ENCODE assay signal across 23 cellular contexts in genomic region chr10:95815701-95816100, GRCh38. TPM values are rescaled to one million over a fixed set of nuclear protein-coding genes. Genes with fewer than 3 reads are reported as not detected.
A peak's percentile ranks its signal among the peaks of the same experiment; 100 is the strongest.
DNase-seq lines count a peak whose midpoint lies in the region; TF ChIP-seq lines count a peak whose summit lies in the region.
"Had no signal": no experiment of that assay in that cellular context is flagged by ENCODE, and none has a peak within 500 bp of the region (broad histone marks: within the 10 kb centered on the region; RNA-seq: fewer than 3 reads in every experiment).

No MANE protein-coding gene starts in this region.

- no peak overlapping the region for H3K27ac ChIP-seq in A673 (ENCODE audit: low read depth, low read length, poor library complexity, severe bottlenecking)
- H3K27ac ChIP-seq in endodermal cell (ENCODE audit: low read depth, low read length), result no peak overlapping the region
- peak overlapping the region; percentile 45 for H3K27ac ChIP-seq in neutrophil
- H3K27ac ChIP-seq: C4-2B, HL-60, pancreas, SJSA1, vagina had no signal

- no TSS peak for BruUV-seq in A673 (replicated peaks; lab: Mats Ljungman, UMichigan)

- intact Hi-C loops in A673 (cut with micrococcal nuclease; ENCODE audit: unreplicated experiment), result no loop called here

- H3K36me3 ChIP-seq in A673 (ENCODE audit: insufficient read depth, low read length, poor library complexity, severe bottlenecking), result no peaks in the 10 kb centered on the region
- H3K36me3 ChIP-seq in endodermal cell (ENCODE audit: control insufficient read depth, insufficient read depth, low read length), result no peaks in the 10 kb centered on the region
- H3K36me3 ChIP-seq in neutrophil, result peaks cover 9% of the 10 kb centered on the region
- H3K36me3 ChIP-seq: gastroesophageal sphincter, pancreas, sigmoid colon, SJSA1, vagina had no signal

- CTCF ChIA-PET in A673 (lab: Charles Lee), result no interaction called here

- H3K27me3 ChIP-seq in A673 (replicated peaks; ENCODE audit: insufficient read depth, low read depth, low read length, poor library complexity), result no peaks in the 10 kb centered on the region
- H3K27me3 ChIP-seq in endodermal cell (ENCODE audit: control insufficient read depth, insufficient read depth, low read length, poor library complexity, severe bottlenecking), result no peaks in the 10 kb centered on the region
- no peaks in the 10 kb centered on the region for H3K27me3 ChIP-seq in neutrophil
- H3K27me3 ChIP-seq: gastroesophageal sphincter, pancreas, sigmoid colon, SJSA1, vagina had no signal

- no peak for TF ChIP-seq RAD21 in Ishikawa (IDR thresholded peaks at IDR 0.05; ENCODE audit: low read depth)

- WGBS in endodermal cell (ENCODE audit: insufficient coverage in 1 of 2, insufficient read length in 1 of 2), 2 experiments, result 94 to 95% methylated on average over 2 to 6 of the region's 6 CpGs

- H3K9me3 ChIP-seq in A673 (ENCODE audit: low read depth, low read length, poor library complexity, severe bottlenecking) (no peaks in the 10 kb centered on the region), endodermal cell (ENCODE audit: control insufficient read depth, low read length) (peaks cover 60% of the 10 kb centered on the region), neutrophil (no peaks in the 10 kb centered on the region)
- H3K9me3 ChIP-seq: gastroesophageal sphincter, pancreas, sigmoid colon, SJSA1, vagina had no signal

- POLR2A ChIA-PET in A673 (lab: Charles Lee; ENCODE audit: low non-redundant PET), result no interaction called here

- TF ChIP-seq EP300 in Ishikawa (IDR thresholded peaks at IDR 0.05; ENCODE audit: borderline replicate concordance), result no peak

- peaks cover 9% of the 10 kb centered on the region for H3K36me3 Mint-ChIP-seq in endodermal cell (ENCODE audit: low read depth)
- H3K36me3 Mint-ChIP-seq: activated CD4-positive, alpha-beta memory T cell treated with anti-CD3 and anti-CD28 coated beads for 36 hours had no signal

- peak; percentile 51 for DNase-seq in A673 (ENCODE audit: low spot score)
- no peak for DNase-seq in endodermal cell
- DNase-seq in ureter (ENCODE audit: low spot score), result no peak
- no peak for DNase-seq in NCI-H1105 treated with DMSO at 0.1 percent for 48 hours (lab: John Stamatoyannopoulos, UW)
- no peak for DNase-seq in SW480 (ENCODE audit: low spot score)
- no peak for DNase-seq in ecto neural progenitor cell (ENCODE audit: low spot score)
- DNase-seq: activated CD4-positive, alpha-beta memory T cell treated with anti-CD3 and anti-CD28 coated beads for 36 hours; activated effector memory CD4-positive, alpha-beta T cell treated with anti-CD3 and anti-CD28 coated beads, Interleukin-2, amount 50 U/mL, for 16 hours; naive B cell; NCI-H1417; NCI-H2081 treated with DMSO at 0.1 percent for 48 hours; pancreas; sigmoid colon; T-helper 9 cell had no signal

- H3K27me3 Mint-ChIP-seq in endodermal cell (ENCODE audit: insufficient read depth), result no peaks in the 10 kb centered on the region
- H3K27me3 Mint-ChIP-seq: naive B cell had no signal

- peaks cover 39% of the 10 kb centered on the region for H3K9me3 Mint-ChIP-seq in endodermal cell
- H3K9me3 Mint-ChIP-seq: activated CD4-positive, alpha-beta memory T cell treated with anti-CD3 and anti-CD28 coated beads for 36 hours had no signal

- no peak overlapping the region for H3K4me3 Mint-ChIP-seq in endodermal cell
- H3K4me3 Mint-ChIP-seq: activated CD4-positive, alpha-beta memory T cell treated with anti-CD3 and anti-CD28 coated beads for 36 hours; naive B cell had no signal

- H3K27ac Mint-ChIP-seq in endodermal cell, result no peak overlapping the region
- H3K27ac Mint-ChIP-seq: activated CD4-positive, alpha-beta memory T cell treated with anti-CD3 and anti-CD28 coated beads for 36 hours had no signal

- TF ChIP-seq CTCF in A673 (conservative IDR thresholded peaks at IDR 0.05; ENCODE audit: low read depth, low read length) (no peak), endodermal cell (conservative IDR thresholded peaks at IDR 0.05) (no peak), neutrophil (IDR thresholded peaks at IDR 0.05) (no peak)

- no peak overlapping the region for H3K9ac ChIP-seq in endodermal cell (ENCODE audit: extremely low read depth, low read length, poor library complexity, severe bottlenecking)

- no peak overlapping the region for H3K4me3 ChIP-seq in A673 (ENCODE audit: low read depth, low read length, poor library complexity, severe bottlenecking)
- H3K4me3 ChIP-seq in endodermal cell (ENCODE audit: low read length), result peak overlapping the region; percentile 61
- no peak overlapping the region for H3K4me3 ChIP-seq in neutrophil (ENCODE audit: low read depth in 1 of 2, low read length in 1 of 2)
- H3K4me3 ChIP-seq: gastroesophageal sphincter, lung, pancreas, sigmoid colon, SJSA1, vagina had no signal

- H3K4me1 Mint-ChIP-seq in endodermal cell, result peaks cover 37% of the 10 kb centered on the region

- H3K4me1 ChIP-seq in A673 (ENCODE audit: insufficient read depth, low read length, poor library complexity, severe bottlenecking), result no peaks in the 10 kb centered on the region
- H3K4me1 ChIP-seq in endodermal cell (ENCODE audit: control insufficient read depth, insufficient read depth, low read length), result peaks cover 13% of the 10 kb centered on the region
- H3K4me1 ChIP-seq in neutrophil (ENCODE audit: control insufficient read depth in 1 of 2, insufficient read depth in 1 of 2, low read depth in 1 of 2, low read length in 1 of 2), result peaks cover 25 to 45% of the 10 kb centered on the region in 2 experiments
- H3K4me1 ChIP-seq: pancreas had no signal

TF ChIP-seq in Ishikawa, 13 proteins besides CTCF, POLR2A, EP300 and RAD21:
- TF ChIP-seq, protein P1, sequence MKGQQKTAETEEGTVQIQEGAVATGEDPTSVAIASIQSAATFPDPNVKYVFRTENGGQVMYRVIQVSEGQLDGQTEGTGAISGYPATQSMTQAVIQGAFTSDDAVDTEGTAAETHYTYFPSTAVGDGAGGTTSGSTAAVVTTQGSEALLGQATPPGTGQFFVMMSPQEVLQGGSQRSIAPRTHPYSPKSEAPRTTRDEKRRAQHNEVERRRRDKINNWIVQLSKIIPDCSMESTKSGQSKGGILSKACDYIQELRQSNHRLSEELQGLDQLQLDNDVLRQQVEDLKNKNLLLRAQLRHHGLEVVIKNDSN (IDR thresholded peaks at IDR 0.05), result no peak
- TF ChIP-seq YY1 (IDR thresholded peaks at IDR 0.05; ENCODE audit: low read depth), result peak; percentile 54; the same call in 1 of the 2 replicates

RNA-seq across cellular contexts. Expression of gene ENTPD1, which starts 59.7 kb away (rescaled TPM):
- total RNA-seq in A673 (2021), result 0.37 and 0.92 TPM in 2 replicates
- 1 to 10 TPM; 3.9 TPM for total RNA-seq in endodermal cell
- 0.89 TPM for polyA plus RNA-seq in endodermal cell (2013, experiment 1 of 2)
- 1.0 TPM for polyA plus RNA-seq in endodermal cell (2013, experiment 2 of 2)
- total RNA-seq in ureter, result 74.1 TPM
- total RNA-seq: NCI-H460, SJSA1 had no signal

Comparison
In these comparisons a context has a peak if more than half of its experiments do, and no peak if none do; other contexts are left out.
1. RNA of gene ENTPD1, which starts 59.7 kb away (total RNA-seq): 74.1 TPM in ureter (single experiment); 3.9 TPM in endodermal cell and 0.37 to 0.92 TPM in A673; every median in the first group is over 10 times any median in the second.